Comparison of ENCODE assay signal across 21 cellular contexts in the genomic region with DNA sequence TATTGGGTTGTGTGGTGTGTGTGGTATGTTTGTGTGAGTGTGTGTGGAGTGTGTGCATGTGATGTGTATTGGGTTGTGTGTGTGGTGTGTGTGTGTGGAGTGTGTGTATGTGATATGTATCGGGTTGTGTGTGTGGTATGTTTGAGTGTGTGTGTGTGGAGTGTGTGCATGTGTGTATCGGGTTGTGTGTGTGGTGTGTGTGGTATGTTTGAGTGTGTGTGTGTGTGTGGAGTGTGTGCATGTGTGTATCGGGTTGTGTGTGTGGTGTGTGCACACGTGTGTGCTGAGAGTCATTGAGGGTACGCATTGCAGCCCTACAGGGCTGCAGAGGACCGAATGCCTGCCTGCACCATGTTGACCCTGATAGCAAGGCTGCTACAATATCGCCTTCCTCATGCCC.
"Had no signal": no experiment of that assay in that cellular context is flagged by ENCODE, and none has a peak within 500 bp of the region (broad histone marks: within the 10 kb centered on the region; RNA-seq: fewer than 3 reads in every experiment).

No MANE protein-coding gene starts in this region.

- DNase-seq: activated CD4-positive, alpha-beta T cell treated with anti-CD3 and anti-CD28 coated beads, Interleukin-2, amount 50 U/mL, for 1 hour; activated CD4-positive, CD25-positive, alpha-beta regulatory T cell treated with anti-CD3 and anti-CD28 coated beads, Interleukin-2, amount 50 U/mL, for 72 hours; activated CD8-positive, alpha-beta memory T cell treated with anti-CD3 and anti-CD28 coated beads, Interleukin-2, amount 50 U/mL, for 4 hours; activated naive CD4-positive, alpha-beta T cell treated with anti-CD3 and anti-CD28 coated beads, Interleukin-2, amount 50 U/mL, for 16 hours; activated T-cell treated with anti-CD3 and anti-CD28 coated beads, Interleukin-2, amount 50 U/mL, for 4 hours; cerebellar nuclear complex; cortex of kidney; hypothalamus; lower lobe of right lung; natural killer cell; pancreas; spleen; stimulated activated CD4-positive, alpha-beta T cell treated with anti-CD3 and anti-CD28 coated beads, Interleukin-4, amount 100 ng/mL, for 4 hours; stimulated activated naive CD4-positive, alpha-beta T cell; tibial artery had no signal

- H3K27ac ChIP-seq: lower lobe of right lung, pancreas, tibial artery had no signal

- H3K27me3 ChIP-seq: breast epithelium, pancreas, spleen, tibial artery had no signal

- ATAC-seq: activated T-cell treated with anti-CD3 and anti-CD28 coated beads, Interleukin-2, amount 50 U/mL, for 4 hours; lower lobe of right lung; natural killer cell; pancreas; sciatic nerve had no signal

- H3K9me3 ChIP-seq: breast epithelium, lower lobe of right lung, pancreas, spleen, tibial artery had no signal

- H3K4me3 ChIP-seq: breast epithelium, lower lobe of right lung, pancreas, spleen, tibial artery had no signal

- H3K36me3 ChIP-seq: breast epithelium, lower lobe of right lung, pancreas, spleen, tibial artery had no signal

- FAIRE-seq: astrocyte, frontal cortex, keratinocyte, pancreas, urothelium cell line had no signal

- H3K4me1 ChIP-seq: pancreas had no signal
